ENCODE assay signal across 21 cellular contexts in the genomic region with DNA sequence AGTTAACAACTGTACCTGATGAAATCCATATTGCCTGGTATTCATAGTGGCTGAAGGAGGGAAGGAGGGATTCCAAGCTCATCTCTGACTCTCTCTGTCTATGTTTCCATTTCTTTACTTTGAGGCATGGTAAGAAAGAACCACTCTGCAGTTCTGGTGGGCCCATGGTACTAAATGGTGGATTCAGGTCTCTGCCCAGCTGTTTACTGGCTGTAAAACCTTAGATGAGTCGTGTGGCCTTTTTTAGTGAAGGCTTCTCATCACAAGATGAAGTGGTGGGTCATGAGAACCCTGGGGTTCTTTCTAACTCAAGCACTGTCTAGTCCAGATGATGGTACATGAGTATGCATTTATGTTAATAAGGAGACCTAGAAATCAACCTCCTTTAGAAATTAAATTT. TPM values are rescaled to one million over a fixed set of nuclear protein-coding genes. Genes with fewer than 3 reads are reported as not detected.
DNase-seq lines count a peak whose midpoint lies in the region; ATAC-seq and TF ChIP-seq lines count a peak whose summit lies in the region.
"Had no signal": no experiment of that assay in that cellular context is flagged by ENCODE, and none has a peak within 500 bp of the region (broad histone marks: within the 10 kb centered on the region; RNA-seq: fewer than 3 reads in every experiment).

No MANE protein-coding gene starts in this region.

- no peak overlapping the region for H3K4me3 Mint-ChIP-seq in nephron
- H3K4me3 Mint-ChIP-seq: CD14-positive monocyte; CD4-positive, alpha-beta memory T cell had no signal

- TF ChIP-seq POLR2A in erythroblast (IDR thresholded peaks at IDR 0.05; ENCODE audit: low read length) = no peak

- H3K27me3 ChIP-seq in heart right ventricle (no peaks in the 10 kb centered on the region), SJCRH30 (no peaks in the 10 kb centered on the region)
- H3K27me3 ChIP-seq: BLaER1 had no signal

- H3K27ac Mint-ChIP-seq in nephron = peak overlapping the region in 2 of 3 experiments; percentile 67 to 98
- H3K27ac Mint-ChIP-seq: CD14-positive monocyte; CD4-positive, alpha-beta memory T cell had no signal

- no peaks in the 10 kb centered on the region for H3K9me3 ChIP-seq in heart right ventricle
- H3K9me3 ChIP-seq in SJCRH30 (replicated peaks) = no peaks in the 10 kb centered on the region

- WGBS in heart right ventricle, 2 donors = 93 to 97% methylated on average over 1 of the region's 1 CpG

- H3K36me3 Mint-ChIP-seq in nephron (ENCODE audit: low read depth) = no peaks in the 10 kb centered on the region
- H3K36me3 Mint-ChIP-seq: CD4-positive, alpha-beta memory T cell had no signal

- H3K4me1 ChIP-seq in heart right ventricle = peaks cover 22 to 73% (median 56%) of the 10 kb centered on the region in 9 donors
- peaks cover 48% of the 10 kb centered on the region for H3K4me1 ChIP-seq in SJCRH30

- no peak for ATAC-seq in heart right ventricle
- no peak for ATAC-seq in left ventricle myocardium superior
- ATAC-seq: GM12878 had no signal

- H3K4me3 ChIP-seq in heart right ventricle (no peak overlapping the region), SJCRH30 (no peak overlapping the region)
- H3K4me3 ChIP-seq: BLaER1, GM12878 had no signal

- no peaks in the 10 kb centered on the region for H3K9me3 Mint-ChIP-seq in nephron

- TF ChIP-seq CTCF in heart right ventricle (IDR thresholded peaks at IDR 0.05) (no peak), nephron (IDR thresholded peaks at IDR 0.05; ENCODE audit: unreplicated experiment in 3 of 3) (no peak)

- peaks cover 78% of the 10 kb centered on the region for H3K4me1 Mint-ChIP-seq in nephron
- H3K4me1 Mint-ChIP-seq: CD4-positive, alpha-beta memory T cell had no signal

- H3K27ac ChIP-seq in heart right ventricle (peak overlapping the region in 6 of 10 donors; percentile 0 to 99 (median 93)), SJCRH30 (peak overlapping the region; percentile 67)
- H3K27ac ChIP-seq: BLaER1 had no signal

- DNase-seq in heart right ventricle = no peak
- DNase-seq in left ventricle myocardium superior = no peak
- DNase-seq in SJCRH30 = peak in 1 of 2 experiments; percentile 54
- no peak for DNase-seq in OCI-M2 (lab: John Stamatoyannopoulos, UW; ENCODE audit: unreplicated experiment)
- no peak for DNase-seq in NCI-H345 (lab: John Stamatoyannopoulos, UW)
- no peak for DNase-seq in erythroblast (lab: John Stamatoyannopoulos, UW)
- DNase-seq: 8988T; CD4-positive, alpha-beta memory T cell; DMS 273 treated with DMSO at 0.1 percent for 48 hours; DMS53; DND-41; EL; GOT3; H7 had no signal

- H3K36me3 ChIP-seq in heart right ventricle (peaks cover 0 to 61% (median 0%) of the 10 kb centered on the region in 9 donors), SJCRH30 (no peaks in the 10 kb centered on the region)
- H3K36me3 ChIP-seq: BLaER1 had no signal

- intact Hi-C loops in heart right ventricle (cut with DNase I) = loop anchor here in 4 of 10 donors (5.0 to 10.0 kb wide), 5 partner anchors 35 to 90 kb away; a partner anchor contains a TSS
- intact Hi-C loops in left ventricle myocardium superior (cut with micrococcal nuclease) = no loop called here

- H3K27me3 Mint-ChIP-seq in nephron (ENCODE audit: low read depth) = peaks cover 5% of the 10 kb centered on the region
- H3K27me3 Mint-ChIP-seq: CD4-positive, alpha-beta memory T cell had no signal

RNA-seq across cellular contexts. Expression of a gene that starts 49.7 kb away (rescaled TPM):
- total RNA-seq in heart right ventricle = 10 to 100 TPM in 2 of 10 donors, 1 to 10 TPM in 8; 3.8 to 10.5 (median 5.4) TPM
- 1 to 10 TPM; 1.7 to 2.5 TPM for polyA plus RNA-seq in heart right ventricle
- total RNA-seq in left ventricle myocardium superior = 8.9 TPM
- 0.12 and 0.25 TPM in 2 replicates for total RNA-seq in SJCRH30 (2014; rRNA removed; shearing (Covaris generic))
- total RNA-seq: A673, G401, H7 had no signal
- polyA plus RNA-seq: AG04450; CD4-positive, alpha-beta memory T cell had no signal
